Comparison of ENCODE assay signal across 7 cellular contexts in the genomic region with DNA sequence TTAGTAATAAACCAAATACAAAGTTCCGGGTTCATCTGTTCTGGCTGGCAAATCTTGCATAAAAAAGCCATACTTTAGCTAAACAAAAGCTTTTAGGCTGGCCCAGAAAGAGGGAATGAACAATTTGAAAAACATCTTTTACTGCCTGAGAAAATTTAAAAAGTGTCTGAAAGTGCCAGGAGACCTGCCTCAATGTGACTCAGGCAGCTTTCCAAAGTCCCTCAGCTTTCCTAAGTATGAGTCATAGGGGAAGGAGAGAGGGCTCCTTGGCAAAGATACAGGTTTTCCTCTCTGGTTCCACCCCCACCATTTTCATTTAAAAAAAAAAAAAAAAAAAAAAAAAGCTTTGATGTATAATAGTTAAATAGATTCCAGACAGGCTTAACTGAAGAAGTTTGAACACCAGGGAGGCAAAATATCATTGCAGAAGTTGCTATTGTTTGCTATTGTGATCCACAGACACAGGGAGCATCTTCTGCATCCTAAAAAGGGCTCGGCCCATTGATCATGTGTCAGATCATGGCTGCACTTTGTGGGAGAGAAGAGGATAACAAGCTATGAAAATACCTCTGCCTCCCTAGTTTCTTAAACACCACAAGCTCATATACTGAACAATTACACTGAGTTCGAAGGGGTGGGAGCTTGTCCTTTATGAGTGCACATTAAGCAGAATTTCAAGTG.
DNase-seq lines count a peak whose midpoint lies in the region; ATAC-seq, FAIRE-seq and TF ChIP-seq lines count a peak whose summit lies in the region.

No MANE protein-coding gene starts in this region.

- no peaks in the 10 kb centered on the region for H3K9me1 ChIP-seq in K562 (ENCODE audit: control insufficient read depth, insufficient read depth, low read length)

- BruUV-seq in K562 (replicated peaks; lab: Mats Ljungman, UMichigan), result no TSS peak

- no peak overlapping the region for H3K4me2 ChIP-seq in K562 (ENCODE audit: insufficient read depth, low read length)

- H3K27me3 ChIP-seq in K562 (ENCODE audit: control insufficient read depth in 2 of 2, insufficient read depth in 2 of 2, low read length in 2 of 2), result no peaks in the 10 kb centered on the region
- H3K27me3 ChIP-seq in kidney epithelial cell (ENCODE audit: control insufficient read depth, insufficient read depth, low read length), result no peaks in the 10 kb centered on the region

- H3K4me3 Mint-ChIP-seq in stimulated activated memory B cell treated with anti-CD40 and anti-IgM and Interleukin-4, amounts not matched to agents 10 μg/mL and 1 μg/mL and 100 μg/mL, for 72 hours, result no peak overlapping the region

- TF ChIP-seq POLR2A in K562 (conservative IDR thresholded peaks at IDR 0.05), result no peak

- in situ Hi-C loops in K562 (cut with MboI), result no loop called here

- intact Hi-C loops in K562 (cut with micrococcal nuclease), result loop anchor here (5.0 kb wide), 1 partner anchor 59 kb away; no protein-coding TSS in a partner anchor

- peaks cover 19% of the 10 kb centered on the region for H3K4me1 Mint-ChIP-seq in stimulated activated memory B cell treated with anti-CD40 and anti-IgM and Interleukin-4, amounts not matched to agents 10 μg/mL and 1 μg/mL and 100 μg/mL, for 72 hours

- POLR2A ChIA-PET in K562 (lab: Yijun Ruan, JAX), result interaction anchor here (0.6 to 1.8 kb wide), 6 partner anchors 9 to 230 kb away, joined by 3 to 8 read pairs (median 4); no protein-coding TSS in a partner anchor

- peaks cover 18 to 47% of the 10 kb centered on the region in 2 experiments for H3K4me1 ChIP-seq in K562 (replicated peaks in 1 of 2; ENCODE audit: control insufficient read depth in 2 of 2, insufficient read depth in 2 of 2, low read length in 2 of 2)

- no peak for TF ChIP-seq EP300 in K562 (IDR thresholded peaks at IDR 0.05; ENCODE audit: low read length)

- H3K36me3 Mint-ChIP-seq in stimulated activated memory B cell treated with anti-CD40 and anti-IgM and Interleukin-4, amounts not matched to agents 10 μg/mL and 1 μg/mL and 100 μg/mL, for 72 hours, result peaks cover 24% of the 10 kb centered on the region

- no peak overlapping the region for H2AFZ ChIP-seq in K562 (ENCODE audit: low read depth, low read length)

- no peaks in the 10 kb centered on the region for H4K20me1 ChIP-seq in K562 (replicated peaks; ENCODE audit: control insufficient read depth, insufficient read depth, low read length)

- no peak for TF ChIP-seq RAD21 in K562 (CRISPR knock-in tag; conservative IDR thresholded peaks at IDR 0.05 in 1 of 2, IDR thresholded peaks at IDR 0.05 in 1 of 2)

- CTCF ChIA-PET in K562 (lab: Yijun Ruan, JAX; ENCODE audit: low intra/inter-chr PET ratio), result no interaction called here

- no peak; the same call in 1 of the 3 replicates for ATAC-seq in K562
- ATAC-seq in stimulated activated memory B cell treated with anti-CD40 and anti-IgM and Interleukin-4, amounts not matched to agents 10 μg/mL and 1 μg/mL and 100 μg/mL, for 72 hours, result no peak
- ATAC-seq in HG03025 (IDR thresholded peaks at IDR 0.05; ENCODE audit: low FRiP score, unreplicated experiment), result no peak

- H3K27me3 Mint-ChIP-seq in stimulated activated memory B cell treated with anti-CD40 and anti-IgM and Interleukin-4, amounts not matched to agents 10 μg/mL and 1 μg/mL and 100 μg/mL, for 72 hours, result no peaks in the 10 kb centered on the region

- 54% methylated on average over 3 of the region's 3 CpGs for WGBS in K562 (ENCODE audit: insufficient coverage, low coverage, missing lambda C conversion rate)

- no peak for TF ChIP-seq CTCF in K562 (IDR thresholded peaks at IDR 0.05 in 2 of 3, conservative IDR thresholded peaks at IDR 0.05 in 1 of 3; ENCODE audit: insufficient read depth in 2 of 3, low read depth in 1 of 3, low read length in 3 of 3)
- TF ChIP-seq CTCF in kidney epithelial cell (IDR thresholded peaks at IDR 0.05; ENCODE audit: insufficient read depth, low read length, poor library complexity, severe bottlenecking), result no peak

- peaks cover 48% of the 10 kb centered on the region for H3K79me2 ChIP-seq in K562 (ENCODE audit: control insufficient read depth, insufficient read depth, low read length)

- no peak overlapping the region for H3K9ac ChIP-seq in K562 (ENCODE audit: insufficient read depth in 1 of 2, low read depth in 2 of 2, low read length in 2 of 2)

- DNase-seq in HS-5 (ENCODE audit: low read depth), result peak; percentile 85
- DNase-seq in K562 (ENCODE audit: extremely low read depth in 1 of 4, low spot score in 3 of 4), result peak; percentile 26 to 52 (median 46)
- DNase-seq in kidney epithelial cell (ENCODE audit: low read depth), result peak; percentile 62
- peak; percentile 51 for DNase-seq in ureter (ENCODE audit: low spot score)
- DNase-seq in activated CD8-positive, alpha-beta memory T cell treated with anti-CD3 and anti-CD28 coated beads, Interleukin-2, amount 50 U/mL, for 48 hours, result no peak

- no peaks in the 10 kb centered on the region for H3K9me3 Mint-ChIP-seq in stimulated activated memory B cell treated with anti-CD40 and anti-IgM and Interleukin-4, amounts not matched to agents 10 μg/mL and 1 μg/mL and 100 μg/mL, for 72 hours

- no peak overlapping the region for H3K27ac Mint-ChIP-seq in stimulated activated memory B cell treated with anti-CD40 and anti-IgM and Interleukin-4, amounts not matched to agents 10 μg/mL and 1 μg/mL and 100 μg/mL, for 72 hours

- H3K27ac ChIP-seq in K562 (ENCODE audit: extremely low read depth, low read depth, low read length), result peak overlapping the region; percentile 31; the same call in 1 of the 3 replicates

- H3K9me3 ChIP-seq in K562 (replicated peaks; ENCODE audit: control insufficient read depth, insufficient read depth, low read depth, low read length), result no peaks in the 10 kb centered on the region

- FAIRE-seq in K562 (lab: Jason Lieb, UNC), result no peak

- H3K36me3 ChIP-seq in K562 (ENCODE audit: control insufficient read depth, insufficient read depth, low read length), result peaks cover 10% of the 10 kb centered on the region; the same call in 2 of the 3 replicates
- no peaks in the 10 kb centered on the region for H3K36me3 ChIP-seq in kidney epithelial cell (ENCODE audit: control insufficient read depth, insufficient read depth, low read length)

- no peak overlapping the region for H3K4me3 ChIP-seq in K562
- H3K4me3 ChIP-seq in kidney epithelial cell (ENCODE audit: low read depth, low read length), result no peak overlapping the region

TF ChIP-seq in K562, 482 proteins besides CTCF, POLR2A, EP300 and RAD21 (continues in another document):
- peak; percentile 56 for TF ChIP-seq DPF2 (IDR thresholded peaks at IDR 0.05)
- TF ChIP-seq FOSL1 (tag; conservative IDR thresholded peaks at IDR 0.05), result peak; percentile 80
- peak; percentile 19 for TF ChIP-seq FOS (IDR thresholded peaks at IDR 0.05; ENCODE audit: extremely low read depth, insufficient read length)
- TF ChIP-seq NFIC (IDR thresholded peaks at IDR 0.05), result peak; percentile 33; the same call in 1 of the 2 replicates
- peak; percentile 65 for TF ChIP-seq ZNF384 (IDR thresholded peaks at IDR 0.05; ENCODE audit: low read depth, low read length)
- no peak for TF ChIP-seq KAT7 (CRISPR knock-in tag; IDR thresholded peaks at IDR 0.05; ENCODE audit: borderline replicate concordance)
- TF ChIP-seq, protein P1, sequence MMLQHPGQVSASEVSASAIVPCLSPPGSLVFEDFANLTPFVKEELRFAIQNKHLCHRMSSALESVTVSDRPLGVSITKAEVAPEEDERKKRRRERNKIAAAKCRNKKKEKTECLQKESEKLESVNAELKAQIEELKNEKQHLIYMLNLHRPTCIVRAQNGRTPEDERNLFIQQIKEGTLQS (IDR thresholded peaks at IDR 0.05), result peak; percentile 81
- TF ChIP-seq, protein P1 (CRISPR knock-in tag; conservative IDR thresholded peaks at IDR 0.05), result no peak
- peak; percentile 58; the same call in 1 of the 2 replicates for TF ChIP-seq JUNB (CRISPR knock-in tag; conservative IDR thresholded peaks at IDR 0.05)
- no peak for TF ChIP-seq NBN (IDR thresholded peaks at IDR 0.05; ENCODE audit: low read depth)
- no peak for TF ChIP-seq SIX5 (IDR thresholded peaks at IDR 0.05; ENCODE audit: borderline replicate concordance in 1 of 2, insufficient read depth in 1 of 2, low read depth in 1 of 2, low read length in 2 of 2)
- no peak for TF ChIP-seq MCM7 (IDR thresholded peaks at IDR 0.05)
- no peak for TF ChIP-seq CXXC5 (CRISPR knock-in tag; IDR thresholded peaks at IDR 0.05)
- no peak for TF ChIP-seq FOXM1 (IDR thresholded peaks at IDR 0.05; ENCODE audit: low read depth)
- no peak for TF ChIP-seq FOXM1 (CRISPR knock-in tag; IDR thresholded peaks at IDR 0.05; ENCODE audit: low read depth)
- TF ChIP-seq, protein P2, sequence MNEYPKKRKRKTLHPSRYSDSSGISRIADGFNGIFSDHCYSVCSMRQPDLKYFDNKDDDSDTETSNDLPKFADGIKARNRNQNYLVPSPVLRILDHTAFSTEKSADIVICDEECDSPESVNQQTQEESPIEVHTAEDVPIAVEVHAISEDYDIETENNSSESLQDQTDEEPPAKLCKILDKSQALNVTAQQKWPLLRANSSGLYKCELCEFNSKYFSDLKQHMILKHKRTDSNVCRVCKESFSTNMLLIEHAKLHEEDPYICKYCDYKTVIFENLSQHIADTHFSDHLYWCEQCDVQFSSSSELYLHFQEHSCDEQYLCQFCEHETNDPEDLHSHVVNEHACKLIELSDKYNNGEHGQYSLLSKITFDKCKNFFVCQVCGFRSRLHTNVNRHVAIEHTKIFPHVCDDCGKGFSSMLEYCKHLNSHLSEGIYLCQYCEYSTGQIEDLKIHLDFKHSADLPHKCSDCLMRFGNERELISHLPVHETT (CRISPR knock-in tag; conservative IDR thresholded peaks at IDR 0.05 in 1 of 2, IDR thresholded peaks at IDR 0.05 in 1 of 2), result no peak
- TF ChIP-seq HOXB6 (CRISPR knock-in tag; IDR thresholded peaks at IDR 0.05; ENCODE audit: borderline replicate concordance), result no peak
- 0 out of 2 replicates have a peak, but pooled peaks have one; percentile 19 for TF ChIP-seq ATF7 (IDR thresholded peaks at IDR 0.05)
- no peak for TF ChIP-seq TAF15 (IDR thresholded peaks at IDR 0.05; ENCODE audit: low read depth, low read length)
- peak; percentile 63; the same call in 1 of the 2 replicates for TF ChIP-seq JUN (IDR thresholded peaks at IDR 0.05; ENCODE audit: borderline replicate concordance, low read depth, low read length)
- TF ChIP-seq JUN (CRISPR knock-in tag; IDR thresholded peaks at IDR 0.05; ENCODE audit: borderline replicate concordance), result no peak
- no peak for TF ChIP-seq ZNF354B (CRISPR knock-in tag; IDR thresholded peaks at IDR 0.05)
- peak; percentile 91 for TF ChIP-seq JUND (IDR thresholded peaks at IDR 0.05; ENCODE audit: borderline replicate concordance, low read depth, low read length)
- peak; percentile 77; the same call in 2 of the 3 replicates for TF ChIP-seq JUND (tag; IDR thresholded peaks at IDR 0.05; ENCODE audit: borderline replicate concordance, low read depth, low read length)
- peak; percentile 46; the same call in 1 of the 2 replicates for TF ChIP-seq SMARCA4 (IDR thresholded peaks at IDR 0.05)
